Comparison of ENCODE assay signal across 8 cellular contexts in the genomic region with DNA sequence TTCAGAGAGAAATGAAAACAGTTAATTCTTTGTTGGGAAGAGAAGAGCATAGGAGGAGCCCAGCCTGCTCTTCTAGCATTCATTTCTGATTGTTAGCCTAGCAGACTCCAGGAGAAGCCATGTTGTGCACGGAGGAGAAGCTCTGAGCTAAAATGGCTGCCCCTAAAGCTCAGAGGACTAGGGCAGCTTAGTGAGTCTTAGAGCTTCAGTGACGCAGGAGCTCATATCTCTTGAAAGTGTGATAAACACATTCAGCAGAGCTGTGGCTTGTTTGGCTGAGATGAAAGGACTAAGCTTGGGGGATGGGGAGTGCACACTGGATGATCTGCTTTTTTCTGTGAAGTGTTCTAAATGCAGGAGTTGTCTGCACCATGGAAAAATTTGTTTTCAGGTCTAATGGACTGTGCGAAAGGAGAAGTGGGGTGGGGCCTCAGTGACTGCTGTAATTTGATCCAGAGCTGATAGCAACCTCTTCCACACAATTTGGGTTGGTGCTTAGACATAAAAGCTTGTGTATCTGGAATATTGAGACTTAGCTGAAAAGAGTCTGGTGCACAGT. TPM values are rescaled to one million over a fixed set of nuclear protein-coding genes. Genes with fewer than 3 reads are reported as not detected.
DNase-seq lines count a peak whose midpoint lies in the region; ATAC-seq and TF ChIP-seq lines count a peak whose summit lies in the region.

No MANE protein-coding gene starts in this region.

- no peak overlapping the region for H3K27ac Mint-ChIP-seq in T-helper 17 cell

- H3K27ac ChIP-seq in foreskin keratinocyte: peak overlapping the region; percentile 75

- H3K4me1 ChIP-seq in BE2C (peaks cover 26% of the 10 kb centered on the region), foreskin keratinocyte (peaks cover 42% of the 10 kb centered on the region)

- no peak overlapping the region for H3K4me3 Mint-ChIP-seq in T-helper 17 cell

- H3K36me3 Mint-ChIP-seq in T-helper 17 cell (ENCODE audit: low read depth): no peaks in the 10 kb centered on the region

- peak overlapping the region; percentile 38 for H3K4me3 ChIP-seq in BE2C (ENCODE audit: low read depth, low read length)

- ATAC-seq in T-helper 17 cell: peak; percentile 73
- peak; percentile 77 for ATAC-seq in foreskin keratinocyte
- ATAC-seq in omental fat pad (ENCODE audit: low FRiP score): peak; percentile 60
- ATAC-seq in GM19455 (IDR thresholded peaks at IDR 0.05; ENCODE audit: unreplicated experiment): no peak
- no peak for ATAC-seq in HG02759 (IDR thresholded peaks at IDR 0.05; ENCODE audit: unreplicated experiment)
- no peak for ATAC-seq in GM21825 (IDR thresholded peaks at IDR 0.05; ENCODE audit: unreplicated experiment)

- H3K9me3 ChIP-seq in BE2C (no peaks in the 10 kb centered on the region), T-helper 17 cell (ENCODE audit: control insufficient read depth, low read length, poor library complexity, severe bottlenecking) (no peaks in the 10 kb centered on the region)

- no peaks in the 10 kb centered on the region for H3K27me3 ChIP-seq in BE2C
- H3K27me3 ChIP-seq in foreskin keratinocyte: no peaks in the 10 kb centered on the region

- no peaks in the 10 kb centered on the region for H3K4me1 Mint-ChIP-seq in T-helper 17 cell

- peaks cover 41% of the 10 kb centered on the region for H3K36me3 ChIP-seq in BE2C

- H3K27me3 Mint-ChIP-seq in T-helper 17 cell: no peaks in the 10 kb centered on the region

- DNase-seq in BE2C (peak; percentile 51), HuH-7 (ENCODE audit: low spot score) (peak; percentile 72), T-helper 17 cell (no peak), foreskin keratinocyte (peak in 1 of 2 donors; percentile 71), omental fat pad (ENCODE audit: low spot score) (no peak)

- TF ChIP-seq CTCF in BE2C (IDR thresholded peaks at IDR 0.05; ENCODE audit: low read depth, low read length): no peak
- TF ChIP-seq CTCF in foreskin keratinocyte (conservative IDR thresholded peaks at IDR 0.05): no peak
- TF ChIP-seq CTCF in omental fat pad (IDR thresholded peaks at IDR 0.05): no peak

RNA-seq across cellular contexts. Expression of gene ZNF462, which starts 58.5 kb away (rescaled TPM):
- 19.5 TPM for polyA plus RNA-seq in BE2C (2012; ENCODE audit: insufficient read depth, insufficient read length, low read depth)
- total RNA-seq in T-helper 17 cell (10 to 100 TPM in 1 of 2 donors, 1 to 10 TPM in 1; 6.0 to 11.0 TPM), foreskin keratinocyte (19.6 and 22.4 TPM in 2 replicates), omental fat pad (10 to 100 TPM; 16.2 to 18.5 (median 16.7) TPM)
- 1.6 and 1.7 TPM in 2 replicates for polyA plus RNA-seq in foreskin keratinocyte

Comparison
In these comparisons a context has a peak if more than half of its experiments do, and no peak if none do; other contexts are left out.
1. DNase-seq: peak in BE2C (single experiment) and HuH-7 (single experiment); none in T-helper 17 cell (0 of 3) and omental fat pad (single experiment).
2. ATAC-seq: peak in T-helper 17 cell (single experiment), foreskin keratinocyte (single experiment) and omental fat pad (single experiment); none in GM19455 (single experiment), HG02759 (single experiment) and GM21825 (single experiment).